In the genomic region with DNA sequence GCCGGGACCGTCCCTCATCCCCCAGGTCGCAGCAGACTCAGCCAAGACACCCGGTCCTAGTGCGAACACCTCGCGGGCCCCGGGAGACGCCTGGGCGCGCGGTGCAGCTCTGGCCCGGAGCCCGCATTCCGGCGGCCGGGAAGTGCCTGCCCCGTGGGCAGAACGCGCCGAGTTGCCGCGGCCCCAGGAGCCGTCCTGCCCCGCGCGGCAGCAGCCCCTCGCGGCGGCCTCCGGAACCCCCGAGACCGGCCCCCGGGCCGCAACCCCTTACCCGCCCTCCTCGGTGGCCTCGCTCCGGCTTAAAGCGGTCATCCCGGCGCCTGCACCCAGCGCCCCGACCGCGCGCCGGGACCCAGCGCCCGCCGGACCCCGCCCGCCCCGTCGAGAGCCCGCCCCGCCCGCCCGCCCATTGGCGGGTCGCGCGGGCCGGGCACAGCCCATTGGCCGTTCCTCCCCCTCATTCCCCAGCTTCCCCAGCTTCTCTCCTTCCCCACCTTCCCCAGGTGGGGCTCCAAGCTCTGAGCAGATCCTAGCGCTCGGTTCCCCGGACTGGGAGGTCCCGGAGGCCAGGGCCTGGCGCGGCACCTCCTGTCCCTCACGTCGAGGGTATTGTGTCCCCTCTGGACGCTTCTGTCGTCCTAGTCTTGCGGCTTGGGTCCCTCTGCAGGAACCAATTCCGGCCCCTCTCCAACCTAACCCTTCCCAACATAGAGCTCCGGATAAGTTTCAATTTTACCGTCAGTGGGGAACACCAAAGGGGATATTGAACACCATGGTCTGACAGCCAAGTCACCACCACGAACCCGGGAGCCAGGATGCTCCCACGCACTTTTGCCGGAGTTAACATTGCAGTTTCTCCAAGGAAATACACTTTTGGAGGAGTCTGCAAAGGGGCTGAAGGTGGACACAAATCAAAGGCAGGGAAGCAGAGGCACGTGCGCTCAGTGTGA, we compare ENCODE assay signal across 8 cellular contexts. TPM values are rescaled to one million over a fixed set of nuclear protein-coding genes. Genes with fewer than 3 reads are reported as not detected.
DNase-seq lines count a peak whose midpoint lies in the region; ATAC-seq, FAIRE-seq and TF ChIP-seq lines count a peak whose summit lies in the region.

Gene GRAMD2A, minus strand, starts transcription at position 328 of the 950 bp plus-strand sequence.

- peaks cover 0 to 46% (median 0%) of the 10 kb centered on the region in 3 donors for H3K4me1 ChIP-seq in gastroesophageal sphincter
- no peaks in the 10 kb centered on the region for H3K4me1 ChIP-seq in pancreas

- FAIRE-seq in HTR-8/SVneo (lab: Jason Lieb, UNC) (peak; percentile 74), pancreas (lab: Jason Lieb, UNC) (no peak)

- peak within 1 kb of the TSS in 1 of 4 donors; percentile 20 for H3K27ac ChIP-seq in gastroesophageal sphincter
- no peak within 1 kb of the TSS for H3K27ac ChIP-seq in pancreas

- peaks cover 24% of the 10 kb centered on the region for H3K27me3 Mint-ChIP-seq in activated T-cell treated with anti-CD3 and anti-CD28 coated beads, Interleukin-2, amount 50 U/mL, for 24 hours

- H3K9me3 Mint-ChIP-seq in activated T-cell treated with anti-CD3 and anti-CD28 coated beads, Interleukin-2, amount 50 U/mL, for 24 hours: no peaks in the 10 kb centered on the region

- TF ChIP-seq CTCF in gastroesophageal sphincter (IDR thresholded peaks at IDR 0.05) (no peak), pancreas (IDR thresholded peaks at IDR 0.05) (no peak)

- peak; percentile 65 for DNase-seq in ELR (ENCODE audit: low read depth)
- peak; percentile 89 for DNase-seq in HTR-8/SVneo (ENCODE audit: insufficient read length, low spot score)
- peak; percentile 71 for DNase-seq in activated T-cell treated with anti-CD3 and anti-CD28 coated beads, Interleukin-2, amount 50 U/mL, for 24 hours
- peak in 2 of 6 donors; percentile 68 to 72 for DNase-seq in pancreas
- DNase-seq in DMS114 treated with DMSO at 0.1 percent for 48 hours (lab: John Stamatoyannopoulos, UW; ENCODE audit: unreplicated experiment): no peak
- DNase-seq in effector CD4-positive, alpha-beta T cell: no peak

- H3K36me3 Mint-ChIP-seq in activated T-cell treated with anti-CD3 and anti-CD28 coated beads, Interleukin-2, amount 50 U/mL, for 24 hours (ENCODE audit: low read depth): peaks cover 50% of the 10 kb centered on the region

- peak within 1 kb of the TSS; percentile 56 for H3K4me3 Mint-ChIP-seq in activated T-cell treated with anti-CD3 and anti-CD28 coated beads, Interleukin-2, amount 50 U/mL, for 24 hours

- no peak for TF ChIP-seq EP300 in gastroesophageal sphincter (IDR thresholded peaks at IDR 0.05)

- H3K27ac Mint-ChIP-seq in activated T-cell treated with anti-CD3 and anti-CD28 coated beads, Interleukin-2, amount 50 U/mL, for 24 hours: peak within 1 kb of the TSS; percentile 79

- WGBS in gastroesophageal sphincter (ENCODE audit: low coverage in 1 of 2), 2 donors: 40 to 52% methylated on average over 1 to 7 of the region's 85 CpGs
- WGBS in pancreas, 2 donors: 13 to 27% methylated on average over 38 to 85 of the region's 85 CpGs

- peaks cover 18% of the 10 kb centered on the region for H3K27me3 ChIP-seq in gastroesophageal sphincter
- H3K27me3 ChIP-seq in pancreas: peaks cover 0 to 3% (median 0%) of the 10 kb centered on the region in 4 donors

- intact Hi-C loops in pancreas (cut with DNase I): loop anchor here in 1 of 3 donors (5.0 kb wide), 1 partner anchor 90 kb away; no protein-coding TSS in a partner anchor

- TF ChIP-seq POLR2A in gastroesophageal sphincter (IDR thresholded peaks at IDR 0.05): no peak

- H3K9me3 ChIP-seq in gastroesophageal sphincter (no peaks in the 10 kb centered on the region), pancreas (no peaks in the 10 kb centered on the region)

- peaks cover 0 to 44% of the 10 kb centered on the region in 2 donors for H3K36me3 ChIP-seq in gastroesophageal sphincter
- peaks cover 1 to 18% (median 15%) of the 10 kb centered on the region in 3 donors for H3K36me3 ChIP-seq in pancreas

- peaks cover 19% of the 10 kb centered on the region for H3K4me1 Mint-ChIP-seq in activated T-cell treated with anti-CD3 and anti-CD28 coated beads, Interleukin-2, amount 50 U/mL, for 24 hours (ENCODE audit: low read depth)

- H3K4me3 ChIP-seq in gastroesophageal sphincter (peak within 1 kb of the TSS; percentile 22 to 59), pancreas (peak within 1 kb of the TSS in 3 of 4 donors; percentile 15 to 44 (median 33))

- ATAC-seq in gastroesophageal sphincter (peak; percentile 68), pancreas (peak; percentile 29 to 60 (median 53)), HG03442 (IDR thresholded peaks at IDR 0.05; ENCODE audit: unreplicated experiment) (no peak)

RNA-seq across cellular contexts. Expression of gene GRAMD2A, which starts in this region (rescaled TPM):
- total RNA-seq in gastroesophageal sphincter (under 1 TPM in 2 of 4 donors, not detected in 2; 0.39 to 0.64 TPM), pancreas (under 1 TPM in 1 of 6 donors, not detected in 5; 0.19 TPM)
- under 1 TPM in 1 of 2 donors, not detected in 1; 0.28 TPM for polyA plus RNA-seq in pancreas

Comparison
In these comparisons a context has a peak if more than half of its experiments do, and no peak if none do; other contexts are left out.
1. Peak in ATAC-seq and H3K4me3 ChIP-seq in gastroesophageal sphincter; RNA of the gene not detected or under 1 TPM.
2. Peak in ATAC-seq and H3K4me3 ChIP-seq in pancreas; RNA of the gene not detected or under 1 TPM.
3. DNase-seq: peak in ELR (single experiment), HTR-8/SVneo (single experiment) and activated T-cell treated with anti-CD3 and anti-CD28 coated beads, Interleukin-2, amount 50 U/mL, for 24 hours (single experiment); none in DMS114 treated with DMSO at 0.1 percent for 48 hours (single experiment) and effector CD4-positive, alpha-beta T cell (single experiment).